In the genomic region with DNA sequence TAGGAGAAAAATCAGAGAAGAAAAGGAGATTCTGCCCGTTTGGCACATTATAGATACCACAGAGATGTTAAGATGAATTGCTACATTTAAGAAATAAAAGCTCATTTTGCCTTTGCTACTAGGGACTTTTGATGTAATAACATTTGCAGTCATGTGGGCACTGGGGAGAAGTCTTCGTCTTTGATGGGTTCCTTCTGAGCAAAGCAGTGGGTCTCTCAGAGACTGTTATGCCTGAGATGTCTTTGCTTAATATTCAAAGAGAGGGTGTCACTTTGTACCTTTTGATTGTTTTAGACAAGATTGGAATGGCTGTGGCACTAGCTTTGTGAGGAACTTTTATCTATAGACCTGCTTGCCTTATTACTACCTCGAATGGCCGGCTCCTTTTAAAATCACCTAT, we compare ENCODE assay signal across 9 cellular contexts. TPM values are rescaled to one million over a fixed set of nuclear protein-coding genes. Genes with fewer than 3 reads are reported as not detected.
DNase-seq lines count a peak whose midpoint lies in the region; ATAC-seq and TF ChIP-seq lines count a peak whose summit lies in the region.
"Had no signal": no experiment of that assay in that cellular context is flagged by ENCODE, and none has a peak within 500 bp of the region (broad histone marks: within the 10 kb centered on the region; RNA-seq: fewer than 3 reads in every experiment).

No MANE protein-coding gene starts in this region.

- no peak overlapping the region for H3K4me3 Mint-ChIP-seq in natural killer cell

- H3K4me3 ChIP-seq in right cardiac atrium (ENCODE audit: low read length) = no peak overlapping the region
- no peak overlapping the region for H3K4me3 ChIP-seq in vagina
- H3K4me3 ChIP-seq: lung had no signal

- H3K9me3 ChIP-seq in right cardiac atrium (ENCODE audit: control insufficient read depth, low read length) = no peaks in the 10 kb centered on the region
- no peaks in the 10 kb centered on the region for H3K9me3 ChIP-seq in vagina

- H3K27ac ChIP-seq in right cardiac atrium (ENCODE audit: low read length) (peak overlapping the region; percentile 87), caudate nucleus (ENCODE audit: low read depth, low read length) (peak overlapping the region; percentile 92), vagina (peak overlapping the region; percentile 91)

- H3K9me3 Mint-ChIP-seq in natural killer cell = no peaks in the 10 kb centered on the region

- TF ChIP-seq CTCF in natural killer cell (IDR thresholded peaks at IDR 0.05) (no peak), vagina (IDR thresholded peaks at IDR 0.05) (no peak)

- no peak for DNase-seq in right cardiac atrium
- DNase-seq in Right ventricle myocardium inferior (ENCODE audit: missing footprints) = no peak
- DNase-seq in caudate nucleus (lab: John Stamatoyannopoulos, UW) = no peak
- DNase-seq in natural killer cell = no peak
- no peak for DNase-seq in vagina (ENCODE audit: extremely low spot score in 2 of 2)
- DNase-seq in SIG-M5 (lab: John Stamatoyannopoulos, UW) = no peak
- DNase-seq in stimulated activated CD4-positive, alpha-beta T cell treated with anti-CD3 and anti-CD28 coated beads, Interleukin-1b, Interleukin-23, amount 100 ng/mL, for 48 hours = no peak

- no peaks in the 10 kb centered on the region for H3K27me3 Mint-ChIP-seq in natural killer cell (ENCODE audit: low read depth in 2 of 2)

- peaks cover 47 to 71% of the 10 kb centered on the region in 2 donors for H3K4me1 Mint-ChIP-seq in natural killer cell

- ATAC-seq in right cardiac atrium = no peak
- no peak for ATAC-seq in Right ventricle myocardium inferior
- no peak for ATAC-seq in natural killer cell
- ATAC-seq in GM21423 (IDR thresholded peaks at IDR 0.05; ENCODE audit: unreplicated experiment) = no peak

- H3K36me3 ChIP-seq in vagina = no peaks in the 10 kb centered on the region

- TF ChIP-seq POLR2A in vagina (IDR thresholded peaks at IDR 0.05) = no peak

- H3K27ac Mint-ChIP-seq in natural killer cell = peak overlapping the region; percentile 62 to 84

- WGBS in right cardiac atrium = 59% methylated on average over 4 of the region's 4 CpGs

- H3K4me1 ChIP-seq in right cardiac atrium (ENCODE audit: control insufficient read depth, insufficient read depth, low read length) (peaks cover 22% of the 10 kb centered on the region), vagina (peaks cover 87% of the 10 kb centered on the region)

- no peaks in the 10 kb centered on the region for H3K36me3 Mint-ChIP-seq in natural killer cell

- H3K27me3 ChIP-seq in right cardiac atrium (ENCODE audit: control insufficient read depth, insufficient read depth) = no peaks in the 10 kb centered on the region
- H3K27me3 ChIP-seq in vagina = no peaks in the 10 kb centered on the region

- intact Hi-C loops in right cardiac atrium (cut with DNase I) = no loop called here
- intact Hi-C loops in Right ventricle myocardium inferior (cut with DNase I) = no loop called here
- intact Hi-C loops in natural killer cell (cut with micrococcal nuclease) = no loop called here
- intact Hi-C loops in vagina (cut with DNase I) = no loop called here

RNA-seq across cellular contexts. Expression of gene SLC25A25, which starts 25.0 kb away (rescaled TPM):
- total RNA-seq in right cardiac atrium (10 to 100 TPM in 1 of 4 donors, 1 to 10 TPM in 3; 6.3 to 16.1 (median 7.0) TPM), Right ventricle myocardium inferior (5.9 TPM), natural killer cell (10 to 100 TPM; 16.8 to 19.1 (median 18.9) TPM), vagina (44.4 TPM)
- 5.8 TPM for polyA plus RNA-seq in right cardiac atrium

RNA-seq across cellular contexts. Expression of gene NAIF1, which starts 25.9 kb away (rescaled TPM):
- total RNA-seq in right cardiac atrium = 1 to 10 TPM; 6.1 to 8.7 (median 6.4) TPM
- 5.0 TPM for polyA plus RNA-seq in right cardiac atrium
- 5.1 TPM for total RNA-seq in Right ventricle myocardium inferior
- 10 to 100 TPM; 11.9 to 12.6 (median 12.1) TPM for total RNA-seq in natural killer cell
- 13.3 TPM for total RNA-seq in vagina

RNA-seq across cellular contexts. Expression of gene PTGES2, which starts 34.5 kb away (rescaled TPM):
- 100 to 1,000 TPM; 122 to 128 (median 126) TPM for total RNA-seq in right cardiac atrium
- polyA plus RNA-seq in right cardiac atrium = 162 TPM
- total RNA-seq in Right ventricle myocardium inferior = 158 TPM
- total RNA-seq in natural killer cell = 10 to 100 TPM; 43.4 to 57.0 (median 53.3) TPM
- 101 TPM for total RNA-seq in vagina

RNA-seq across cellular contexts. Expression of gene LCN2, which starts 56.2 kb away (rescaled TPM):
- total RNA-seq in right cardiac atrium = not detected
- 0.16 TPM for polyA plus RNA-seq in right cardiac atrium
- total RNA-seq in Right ventricle myocardium inferior = not detected
- total RNA-seq in natural killer cell = under 1 TPM in 2 of 3 donors, not detected in 1; 0.82 to 0.99 TPM
- 136 TPM for total RNA-seq in vagina
